In the genomic region with DNA sequence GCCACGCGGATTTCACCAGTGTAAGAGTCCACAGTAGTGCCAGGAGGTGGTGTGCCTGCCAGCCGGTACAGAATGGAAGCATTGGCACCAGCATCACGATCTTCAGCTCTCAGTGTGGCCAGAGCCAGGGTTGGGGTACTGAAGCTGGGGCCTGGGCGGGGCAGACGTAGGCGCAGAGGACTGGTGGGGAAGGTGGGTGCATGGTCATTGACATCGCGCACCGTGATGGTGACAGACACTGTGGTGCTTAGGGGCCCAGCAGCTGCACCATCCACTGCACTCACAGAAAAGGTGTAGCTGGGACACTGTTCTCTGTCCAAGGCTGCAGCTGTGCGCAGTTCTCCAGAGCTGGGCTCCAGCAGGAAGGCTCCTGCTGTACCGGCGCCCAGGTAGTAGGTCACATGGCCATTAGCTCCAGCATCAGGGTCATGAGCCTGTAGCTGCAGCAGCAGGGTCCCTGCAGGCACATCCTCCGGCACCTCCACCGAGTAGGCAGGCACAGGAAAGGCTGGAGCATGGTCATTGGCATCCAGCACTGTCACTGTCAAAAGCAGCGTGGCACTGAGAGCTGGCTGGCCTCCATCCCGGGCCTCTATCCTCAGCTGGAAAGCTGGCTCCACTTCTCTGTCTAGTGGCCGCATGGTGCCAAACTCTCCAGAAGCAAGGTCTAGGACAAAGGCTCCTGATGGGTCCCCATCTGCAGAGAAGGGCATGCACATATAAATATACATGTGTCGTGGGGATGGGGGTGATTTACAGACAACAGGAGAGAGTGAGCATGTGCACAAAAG, we compare ENCODE assay signal across 11 cellular contexts. TPM values are rescaled to one million over a fixed set of nuclear protein-coding genes. Genes with fewer than 3 reads are reported as not detected.
DNase-seq lines count a peak whose midpoint lies in the region; ATAC-seq, FAIRE-seq and TF ChIP-seq lines count a peak whose summit lies in the region.
"Had no signal": no experiment of that assay in that cellular context is flagged by ENCODE, and none has a peak within 500 bp of the region (broad histone marks: within the 10 kb centered on the region; RNA-seq: fewer than 3 reads in every experiment).

No MANE protein-coding gene starts in this region.

- RAD21 ChIA-PET in GM12878 (lab: Charles Lee; ENCODE audit: unreplicated experiment) = interaction anchor here (1.1 to 1.5 kb wide), 4 partner anchors 8 to 79 kb away, joined by 3 to 13 read pairs (median 5); a partner anchor contains a TSS

- no peaks in the 10 kb centered on the region for H3K9me3 Mint-ChIP-seq in CD8-positive, alpha-beta memory T cell

- in situ Hi-C loops in GM12878 (cut with MboI) = no loop called here

- no peak for TF ChIP-seq EP300 in GM12878 (IDR thresholded peaks at IDR 0.05; ENCODE audit: borderline replicate concordance in 1 of 2, control insufficient read depth in 1 of 2, low read depth in 2 of 2, low read length in 2 of 2)

- H3K27ac Mint-ChIP-seq in CD8-positive, alpha-beta memory T cell = peak overlapping the region; percentile 2 to 89 (median 74)

- 73% methylated on average over 19 of the region's 19 CpGs for WGBS in GM12878 (ENCODE audit: insufficient coverage, insufficient replicate concordance, low lambda C conversion rate, missing lambda C conversion rate)

- SMC1A ChIA-PET in GM12878 (lab: Charles Lee; ENCODE audit: uncharacterized antibody, unreplicated experiment) = interaction anchor here (0.9 to 1.7 kb wide), 6 partner anchors 8 to 79 kb away, joined by 3 to 6 read pairs (median 4); a partner anchor contains a TSS

- no peak overlapping the region for H3K27ac ChIP-seq in CD8-positive, alpha-beta memory T cell (ENCODE audit: low read depth, low read length)
- H3K27ac ChIP-seq in GM12878 (ENCODE audit: control insufficient read depth, insufficient read depth) = no peak overlapping the region
- H3K27ac ChIP-seq: gastrocnemius medialis, RWPE1 had no signal

- peak overlapping the region; percentile 32; the same call in 1 of the 2 replicates for H3K4me2 ChIP-seq in GM12878 (ENCODE audit: control insufficient read depth, insufficient read depth)

- FAIRE-seq in GM12878 (lab: Jason Lieb, UNC) = no peak

- peak overlapping the region; percentile 11 to 81 (median 57) for H3K4me3 Mint-ChIP-seq in CD8-positive, alpha-beta memory T cell

- H3K4me3 ChIP-seq in CD8-positive, alpha-beta memory T cell (ENCODE audit: low read length) = no peak overlapping the region
- no peak overlapping the region; the same call in 1 of the 2 replicates for H3K4me3 ChIP-seq in GM12878
- H3K4me3 ChIP-seq: gastrocnemius medialis had no signal

- TF ChIP-seq CTCF in GM12878 (IDR thresholded peaks at IDR 0.05 in 2 of 3, conservative IDR thresholded peaks at IDR 0.05 in 1 of 3; ENCODE audit: control insufficient read depth in 2 of 3, extremely low read depth in 1 of 3, insufficient read depth in 1 of 3, low read depth in 3 of 3, low read length in 3 of 3) = no peak

- H2AFZ ChIP-seq in GM12878 (ENCODE audit: control insufficient read depth, low read depth, low read length) = peak overlapping the region; percentile 37; the same call in 1 of the 2 replicates

- H3K9ac ChIP-seq in GM12878 (ENCODE audit: control insufficient read depth, insufficient read depth, low read length) = no peak overlapping the region

- peaks cover 11 to 22% (median 22%) of the 10 kb centered on the region in 3 donors for H3K4me1 Mint-ChIP-seq in CD8-positive, alpha-beta memory T cell

- POLR2A ChIA-PET in CD8-positive, alpha-beta memory T cell (lab: Charles Lee) = interaction anchor here (0.5 to 1.5 kb wide), 2 partner anchors 15 to 19 kb away, joined by 5 to 6 read pairs; a partner anchor contains a TSS
- POLR2A ChIA-PET in GM12878 (lab: Charles Lee) = interaction anchor here (0.7 to 1.8 kb wide), 5 partner anchors 8 to 54 kb away, joined by 3 to 10 read pairs (median 4); a partner anchor contains a TSS

- H3K36me3 ChIP-seq in CD8-positive, alpha-beta memory T cell (ENCODE audit: insufficient read depth, low read length) = no peaks in the 10 kb centered on the region
- no peaks in the 10 kb centered on the region for H3K36me3 ChIP-seq in GM12878 (ENCODE audit: control insufficient read depth in 2 of 2, insufficient read depth in 2 of 2, low read length in 1 of 2)
- H3K36me3 ChIP-seq: gastrocnemius medialis had no signal

- no peaks in the 10 kb centered on the region for H3K27me3 ChIP-seq in CD8-positive, alpha-beta memory T cell (ENCODE audit: insufficient read depth, low read length, poor library complexity, severe bottlenecking)
- no peaks in the 10 kb centered on the region for H3K27me3 ChIP-seq in GM12878 (replicated peaks in 1 of 2; ENCODE audit: control insufficient read depth in 2 of 2, insufficient read depth in 2 of 2, low read length in 1 of 2)
- H3K27me3 ChIP-seq: gastrocnemius medialis had no signal

- no TSS peak for BruUV-seq in GM12878 (replicated peaks; lab: Mats Ljungman, UMichigan)

- peaks cover 0 to 24% (median 0%) of the 10 kb centered on the region in 3 donors for H3K36me3 Mint-ChIP-seq in CD8-positive, alpha-beta memory T cell

- no peak for TF ChIP-seq POLR2A in GM12878 (IDR thresholded peaks at IDR 0.05; ENCODE audit: low read depth, low read length)

- no peaks in the 10 kb centered on the region for H3K9me3 ChIP-seq in CD8-positive, alpha-beta memory T cell (ENCODE audit: low read length)
- H3K9me3 ChIP-seq in GM12878 (replicated peaks; ENCODE audit: control insufficient read depth, insufficient read depth, low read length) = no peaks in the 10 kb centered on the region
- H3K9me3 ChIP-seq: gastrocnemius medialis had no signal

- H3K27me3 Mint-ChIP-seq in CD8-positive, alpha-beta memory T cell = no peaks in the 10 kb centered on the region

- no peak for DNase-seq in CD8-positive, alpha-beta memory T cell
- no peak for DNase-seq in GM12878 (ENCODE audit: low read depth, low spot score)
- DNase-seq in midbrain (lab: John Stamatoyannopoulos, UW) = peak; percentile 29
- DNase-seq in NCI-H1048 (lab: John Stamatoyannopoulos, UW) = no peak
- no peak for DNase-seq in OCI-M1 (lab: John Stamatoyannopoulos, UW)
- DNase-seq in GDM1 (lab: John Stamatoyannopoulos, UW) = no peak
- DNase-seq: gastrocnemius medialis, KG1 had no signal

- no peaks in the 10 kb centered on the region for H3K79me2 ChIP-seq in GM12878 (ENCODE audit: control insufficient read depth, insufficient read depth, low read length)

- intact Hi-C loops in GM12878 (cut with micrococcal nuclease; ENCODE audit: unreplicated experiment) = no loop called here

- ATAC-seq in HG03064 (IDR thresholded peaks at IDR 0.05; ENCODE audit: low read depth, unreplicated experiment) (peak; percentile 19), GM12878 (no peak; the same call in 2 of the 3 replicates), GM18873 (IDR thresholded peaks at IDR 0.05; ENCODE audit: low FRiP score, unreplicated experiment) (no peak)
- ATAC-seq: gastrocnemius medialis had no signal

- no peaks in the 10 kb centered on the region for H4K20me1 ChIP-seq in GM12878 (ENCODE audit: control insufficient read depth, insufficient read depth)

- CTCF ChIA-PET in CD8-positive, alpha-beta memory T cell (lab: Charles Lee) = interaction anchor here (1.0 to 1.6 kb wide), 5 partner anchors 8 to 56 kb away, joined by 3 to 5 read pairs (median 3); a partner anchor contains a TSS
- CTCF ChIA-PET in GM12878 (lab: Yijun Ruan, JAX) = interaction anchor here (0.7 to 2.3 kb wide), 5 partner anchors 8 to 1931 kb away, joined by 3 to 6 read pairs (median 4); a partner anchor contains a TSS

- peaks cover 12% of the 10 kb centered on the region for H3K4me1 ChIP-seq in CD8-positive, alpha-beta memory T cell (ENCODE audit: insufficient read depth, low read length)
- H3K4me1 ChIP-seq in GM12878 (ENCODE audit: control insufficient read depth, insufficient read depth, low read length) = peaks cover 9% of the 10 kb centered on the region
- H3K4me1 ChIP-seq: gastrocnemius medialis had no signal

- TF ChIP-seq RAD21 in GM12878 (IDR thresholded peaks at IDR 0.05; ENCODE audit: insufficient read depth, low read depth, low read length) = no peak

RNA-seq across cellular contexts. Expression of a gene that starts 7.9 kb away (rescaled TPM):
- total RNA-seq in CD8-positive, alpha-beta memory T cell = 10 to 100 TPM; 57.2 to 61.6 TPM
- polyA plus RNA-seq in CD8-positive, alpha-beta memory T cell = 165 TPM
- 113 and 122 TPM in 2 replicates for total RNA-seq in GM12878 (2013; cell fraction: nucleolus; rRNA removed)
- total RNA-seq in GM12878 (2014; rRNA removed) = 12.8 and 14.8 TPM in 2 replicates
- total RNA-seq in GM12878 (2014; rRNA removed; fragmentation: Illumina TruSeq; extraction: Trizol) = 7.7 and 9.3 TPM in 2 replicates
- total RNA-seq in GM12878 (2021) = 35.0 and 49.2 TPM in 2 replicates
- 79.8 TPM for polyA plus RNA-seq in GM12878 (2011; ENCODE audit: low read depth)
- 51.8 and 64.6 TPM in 2 replicates for polyA plus RNA-seq in GM12878 (2011; rRNA removed)
- polyA plus RNA-seq in GM12878 (2011; cell fraction: cytosol; rRNA removed) = 41.7 and 60.9 TPM in 2 replicates
- polyA plus RNA-seq in GM12878 (2011; cell fraction: nucleus; rRNA removed) = 249 and 317 TPM in 2 replicates
- polyA plus RNA-seq in GM12878 (2012) = 59.6 and 62.7 TPM in 2 replicates
- 58.9 and 71.1 TPM in 2 replicates for polyA plus RNA-seq in GM12878 (2014; fragmentation: Illumina TruSeq; extraction: Trizol)
- polyA plus RNA-seq in GM12878 (2014; fragmentation: Nextera tagmentation; extraction: Ambion mirVana) = 10 to 100 TPM in 1 of 2 experiments, 1 to 10 TPM in 1; 7.5 to 14.4 TPM
- 45.0 and 50.3 TPM in 2 replicates for polyA plus RNA-seq in GM12878 (2014; rRNA removed)
- polyA plus RNA-seq in GM12878 (2016; fragmentation: Nextera tagmentation; extraction: Ambion mirVana) = 10 to 100 TPM; 38.0 to 38.6 TPM
- 42.7 and 57.7 TPM in 2 replicates for polyA minus RNA-seq in GM12878 (2011; rRNA and poly(A)+ RNA removed)
- 12.2 and 21.0 TPM in 2 replicates for polyA minus RNA-seq in GM12878 (2011; cell fraction: cytosol; rRNA and poly(A)+ RNA removed)
- polyA minus RNA-seq in GM12878 (2011; cell fraction: nucleus; rRNA and poly(A)+ RNA removed) = 43.4 and 44.5 TPM in 2 replicates

RNA-seq across cellular contexts. Expression of a gene that starts 15.2 kb away (rescaled TPM):
- total RNA-seq in CD8-positive, alpha-beta memory T cell = 100 to 1,000 TPM; 173 to 175 TPM
- polyA plus RNA-seq in CD8-positive, alpha-beta memory T cell = 336 TPM
- 12.9 and 13.0 TPM in 2 replicates for total RNA-seq in GM12878 (2013; cell fraction: nucleolus; rRNA removed)
- total RNA-seq in GM12878 (2014; rRNA removed) = 167 and 172 TPM in 2 replicates
- 115 and 120 TPM in 2 replicates for total RNA-seq in GM12878 (2014; rRNA removed; fragmentation: Illumina TruSeq; extraction: Trizol)
- 184 and 192 TPM in 2 replicates for total RNA-seq in GM12878 (2021)
- 24.6 TPM for polyA plus RNA-seq in GM12878 (2011; ENCODE audit: low read depth)
- 88.7 and 152 TPM in 2 replicates for polyA plus RNA-seq in GM12878 (2011; rRNA removed)
- 130 and 152 TPM in 2 replicates for polyA plus RNA-seq in GM12878 (2011; cell fraction: cytosol; rRNA removed)
- 111 and 132 TPM in 2 replicates for polyA plus RNA-seq in GM12878 (2011; cell fraction: nucleus; rRNA removed)
- polyA plus RNA-seq in GM12878 (2012) = 202 and 218 TPM in 2 replicates
- polyA plus RNA-seq in GM12878 (2014; fragmentation: Illumina TruSeq; extraction: Trizol) = 146 and 159 TPM in 2 replicates
- 10 to 100 TPM; 27.2 to 78.9 TPM for polyA plus RNA-seq in GM12878 (2014; fragmentation: Nextera tagmentation; extraction: Ambion mirVana)
- polyA plus RNA-seq in GM12878 (2014; rRNA removed) = 251 and 257 TPM in 2 replicates
- 100 to 1,000 TPM in 1 of 2 experiments, 10 to 100 TPM in 1; 26.7 to 203 TPM for polyA plus RNA-seq in GM12878 (2016; fragmentation: Nextera tagmentation; extraction: Ambion mirVana)
- 40.4 and 53.3 TPM in 2 replicates for polyA minus RNA-seq in GM12878 (2011; rRNA and poly(A)+ RNA removed)
- polyA minus RNA-seq in GM12878 (2011; cell fraction: cytosol; rRNA and poly(A)+ RNA removed) = 18.0 and 36.9 TPM in 2 replicates
- polyA minus RNA-seq in GM12878 (2011; cell fraction: nucleus; rRNA and poly(A)+ RNA removed) = 21.3 and 29.7 TPM in 2 replicates

RNA-seq across cellular contexts. Expression of a gene that starts 23.6 kb away (rescaled TPM):
- 10 to 100 TPM; 90.1 to 92.6 TPM for total RNA-seq in CD8-positive, alpha-beta memory T cell
- 111 TPM for polyA plus RNA-seq in CD8-positive, alpha-beta memory T cell
- 79.6 and 83.1 TPM in 2 replicates for total RNA-seq in GM12878 (2013; cell fraction: nucleolus; rRNA removed)
- total RNA-seq in GM12878 (2014; rRNA removed) (73.7 and 74.2 TPM in 2 replicates), GM12878 (2014; rRNA removed; fragmentation: Illumina TruSeq; extraction: Trizol) (75.0 and 76.6 TPM in 2 replicates), GM12878 (2021) (90.4 and 90.7 TPM in 2 replicates)
- 64.4 TPM for polyA plus RNA-seq in GM12878 (2011; ENCODE audit: low read depth)
- polyA plus RNA-seq in GM12878 (2011; rRNA removed) (121 and 163 TPM in 2 replicates), GM12878 (2014; fragmentation: Illumina TruSeq; extraction: Trizol) (108 and 111 TPM in 2 replicates), GM12878 (2014; fragmentation: Nextera tagmentation; extraction: Ambion mirVana) (10 to 100 TPM; 51.8 to 77.8 TPM), GM12878 (2014; rRNA removed) (91.9 and 93.7 TPM in 2 replicates), GM12878 (2016; fragmentation: Nextera tagmentation; extraction: Ambion mirVana) (100 to 1,000 TPM; 105 to 124 TPM)
- 207 and 217 TPM in 2 replicates for polyA plus RNA-seq in GM12878 (2011; cell fraction: cytosol; rRNA removed)
- polyA plus RNA-seq in GM12878 (2011; cell fraction: nucleus; rRNA removed) = 211 and 266 TPM in 2 replicates
- 69.8 and 84.3 TPM in 2 replicates for polyA plus RNA-seq in GM12878 (2012)
- polyA minus RNA-seq in GM12878 (2011; rRNA and poly(A)+ RNA removed) = 129 and 149 TPM in 2 replicates
- polyA minus RNA-seq in GM12878 (2011; cell fraction: cytosol; rRNA and poly(A)+ RNA removed) = 31.7 and 42.2 TPM in 2 replicates
- polyA minus RNA-seq in GM12878 (2011; cell fraction: nucleus; rRNA and poly(A)+ RNA removed) = 47.0 and 71.9 TPM in 2 replicates

RNA-seq across cellular contexts. Expression of a gene that starts 23.8 kb away (rescaled TPM):
- 10 to 100 TPM; 42.0 to 44.7 TPM for total RNA-seq in CD8-positive, alpha-beta memory T cell
- polyA plus RNA-seq in CD8-positive, alpha-beta memory T cell = 21.1 TPM
- total RNA-seq in GM12878 (2013; cell fraction: nucleolus; rRNA removed) = 40.8 and 45.4 TPM in 2 replicates
- 20.5 and 27.3 TPM in 2 replicates for total RNA-seq in GM12878 (2014; rRNA removed)
- 14.2 and 15.4 TPM in 2 replicates for total RNA-seq in GM12878 (2014; rRNA removed; fragmentation: Illumina TruSeq; extraction: Trizol)
- 26.3 and 27.3 TPM in 2 replicates for total RNA-seq in GM12878 (2021)
- 5.9 TPM for polyA plus RNA-seq in GM12878 (2011; ENCODE audit: low read depth)
- 21.7 and 22.5 TPM in 2 replicates for polyA plus RNA-seq in GM12878 (2011; rRNA removed)
- polyA plus RNA-seq in GM12878 (2011; cell fraction: cytosol; rRNA removed) = 14.1 and 16.8 TPM in 2 replicates
- 24.1 and 31.9 TPM in 2 replicates for polyA plus RNA-seq in GM12878 (2011; cell fraction: nucleus; rRNA removed)
- 11.1 and 14.3 TPM in 2 replicates for polyA plus RNA-seq in GM12878 (2012)
- polyA plus RNA-seq in GM12878 (2014; fragmentation: Illumina TruSeq; extraction: Trizol) = 21.5 and 26.1 TPM in 2 replicates
- 10 to 100 TPM in 1 of 2 experiments, 1 to 10 TPM in 1; 4.7 to 15.8 TPM for polyA plus RNA-seq in GM12878 (2014; fragmentation: Nextera tagmentation; extraction: Ambion mirVana)
- 20.6 and 21.8 TPM in 2 replicates for polyA plus RNA-seq in GM12878 (2014; rRNA removed)
- 10 to 100 TPM; 51.0 to 51.2 TPM for polyA plus RNA-seq in GM12878 (2016; fragmentation: Nextera tagmentation; extraction: Ambion mirVana)
- 16.2 and 18.1 TPM in 2 replicates for polyA minus RNA-seq in GM12878 (2011; rRNA and poly(A)+ RNA removed)
- polyA minus RNA-seq in GM12878 (2011; cell fraction: cytosol; rRNA and poly(A)+ RNA removed) = 3.7 and 6.0 TPM in 2 replicates
- polyA minus RNA-seq in GM12878 (2011; cell fraction: nucleus; rRNA and poly(A)+ RNA removed) = 24.1 and 35.8 TPM in 2 replicates

RNA-seq across cellular contexts. Expression of a gene that starts 28.4 kb away (rescaled TPM):
- under 1 TPM; 0.89 to 0.96 TPM for total RNA-seq in CD8-positive, alpha-beta memory T cell
- polyA plus RNA-seq in CD8-positive, alpha-beta memory T cell = 1.5 TPM
- 0.56 and 0.92 TPM in 2 replicates for total RNA-seq in GM12878 (2013; cell fraction: nucleolus; rRNA removed)
- total RNA-seq in GM12878 (2014; rRNA removed) (0.34 and 0.38 TPM in 2 replicates), GM12878 (2014; rRNA removed; fragmentation: Illumina TruSeq; extraction: Trizol) (0.14 and 0.18 TPM in 2 replicates), GM12878 (2021) (0.56 and 0.64 TPM in 2 replicates)
- 0.17 TPM for polyA plus RNA-seq in GM12878 (2011; ENCODE audit: low read depth)
- polyA plus RNA-seq in GM12878 (2011; rRNA removed) (0.01 and 0.04 TPM in 2 replicates), GM12878 (2014; fragmentation: Illumina TruSeq; extraction: Trizol) (0.02 and 0.22 TPM in 2 replicates), GM12878 (2014; fragmentation: Nextera tagmentation; extraction: Ambion mirVana) (under 1 TPM in 1 of 2 experiments, not detected in 1; 0.02 TPM), GM12878 (2014; rRNA removed) (0.47 and 0.66 TPM in 2 replicates), GM12878 (2016; fragmentation: Nextera tagmentation; extraction: Ambion mirVana) (under 1 TPM; 0.04 to 0.09 TPM)
- polyA plus RNA-seq in GM12878 (2011; cell fraction: cytosol; rRNA removed) = 0.01 and 0.02 TPM in 2 replicates
- 0.31 and 0.32 TPM in 2 replicates for polyA plus RNA-seq in GM12878 (2011; cell fraction: nucleus; rRNA removed)
- polyA plus RNA-seq in GM12878 (2012) = 0.51 and 0.58 TPM in 2 replicates
- under 0.01 and 0.10 TPM in 2 replicates for polyA minus RNA-seq in GM12878 (2011; rRNA and poly(A)+ RNA removed)
- 0.10 TPM in 1 of 2 replicates, not detected in the other for polyA minus RNA-seq in GM12878 (2011; cell fraction: cytosol; rRNA and poly(A)+ RNA removed)
- 0.12 and 0.19 TPM in 2 replicates for polyA minus RNA-seq in GM12878 (2011; cell fraction: nucleus; rRNA and poly(A)+ RNA removed)
